Comparison of ENCODE assay signal across 8 cellular contexts in the genomic region with DNA sequence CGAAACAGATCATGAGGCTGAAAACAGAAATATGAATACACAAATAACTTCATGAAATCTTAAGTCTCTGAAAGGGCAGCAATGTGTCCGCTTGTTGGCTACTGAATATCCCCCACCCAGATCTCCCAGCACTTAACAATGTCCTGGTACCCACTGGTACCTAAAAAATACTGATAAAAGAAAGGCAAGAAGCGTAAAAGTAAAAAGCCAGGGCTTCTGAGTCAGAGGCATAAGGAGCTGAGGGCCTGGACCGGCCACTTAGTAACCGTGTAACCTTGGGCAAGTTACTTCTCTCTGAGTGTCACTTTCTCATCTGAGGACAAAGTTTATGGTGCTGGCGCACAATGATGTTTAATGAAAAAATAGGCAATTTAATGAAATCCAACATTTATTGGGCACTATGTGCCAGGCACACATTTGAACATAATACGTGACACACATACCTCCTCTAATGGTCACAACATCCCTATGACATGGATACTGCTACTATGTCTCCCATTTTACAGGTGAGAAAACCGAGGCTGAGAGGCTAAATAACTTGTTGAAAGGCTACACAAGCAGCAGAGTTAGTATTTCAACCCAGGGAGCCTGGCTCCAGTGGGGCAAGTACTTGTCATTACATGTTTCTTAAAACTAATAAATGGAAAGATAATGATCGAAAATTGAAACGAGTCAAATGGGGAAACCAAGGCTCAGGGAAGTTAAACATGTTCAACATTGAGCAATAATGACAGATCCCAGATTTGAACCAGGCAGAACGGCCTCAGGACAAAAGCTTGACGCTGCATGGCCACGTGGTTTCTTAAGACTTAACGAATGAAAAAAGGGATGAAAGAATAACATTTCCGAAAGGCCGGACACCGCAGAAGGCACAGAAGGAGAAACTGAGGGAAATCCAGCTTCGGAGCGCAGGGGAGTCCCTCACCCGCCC. TPM values are rescaled to one million over a fixed set of nuclear protein-coding genes. Genes with fewer than 3 reads are reported as not detected.
DNase-seq lines count a peak whose midpoint lies in the region; ATAC-seq and TF ChIP-seq lines count a peak whose summit lies in the region.

No MANE protein-coding gene starts in this region.

- DNase-seq in Caco-2 (no peak), astrocyte of the spinal cord (ENCODE audit: low read depth, low spot score) (peak; percentile 28), left lung (no peak), thoracic aorta (ENCODE audit: low spot score) (no peak), NCI-H2196 treated with DMSO at 0.1 percent for 48 hours (lab: John Stamatoyannopoulos, UW; ENCODE audit: unreplicated experiment) (no peak)
- no peak for DNase-seq in activated CD8-positive, alpha-beta memory T cell treated with anti-CD3 and anti-CD28 coated beads, Interleukin-2, amount 50 U/mL, for 48 hours
- DNase-seq in stimulated activated naive CD4-positive, alpha-beta T cell (lab: John Stamatoyannopoulos, UW): no peak

- H3K4me3 ChIP-seq in Caco-2 (ENCODE audit: low read depth, low read length) (peak overlapping the region; percentile 75), KMS-11 (IDR thresholded peaks at IDR 0.05; ENCODE audit: insufficient read depth, low read depth, low read length) (no peak overlapping the region), astrocyte of the spinal cord (ENCODE audit: low read depth, low read length) (peak overlapping the region; percentile 94), left lung (peak overlapping the region; percentile 78 to 88), thoracic aorta (peak overlapping the region; percentile 95)

- peaks cover 43% of the 10 kb centered on the region for H3K79me2 ChIP-seq in KMS-11 (ENCODE audit: insufficient read depth, low read depth)

- POLR2A ChIA-PET in Caco-2 (lab: Charles Lee): interaction anchor here (1.3 kb wide), 2 partner anchors 20 to 120 kb away, joined by 3 to 4 read pairs; no protein-coding TSS in a partner anchor

- H3K4me1 ChIP-seq in Caco-2 (peaks cover 17% of the 10 kb centered on the region), KMS-11 (ENCODE audit: low read depth, poor library complexity, severe bottlenecking) (peaks cover 20% of the 10 kb centered on the region), left lung (peaks cover 13 to 40% of the 10 kb centered on the region in 2 donors), thoracic aorta (ENCODE audit: control insufficient read depth in 1 of 2, low read depth in 2 of 2) (peaks cover 19 to 32% of the 10 kb centered on the region in 2 donors)

- peak overlapping the region; percentile 51 for H3K27ac Mint-ChIP-seq in Caco-2 (ENCODE audit: unreplicated experiment)

- H3K4me2 ChIP-seq in KMS-11: peak overlapping the region; percentile 92

- peaks cover 19% of the 10 kb centered on the region for H3K4me1 Mint-ChIP-seq in Caco-2 (ENCODE audit: low read depth, unreplicated experiment)

- no peaks in the 10 kb centered on the region for H4K20me1 ChIP-seq in KMS-11 (ENCODE audit: insufficient read depth)

- H3K9me3 Mint-ChIP-seq in Caco-2 (ENCODE audit: unreplicated experiment): no peaks in the 10 kb centered on the region

- peak overlapping the region; percentile 79 for H3K9ac ChIP-seq in KMS-11

- CTCF ChIA-PET in Caco-2 (lab: Charles Lee): interaction anchor here (0.5 to 1.6 kb wide), 7 partner anchors 12 to 722 kb away, joined by 3 to 6 read pairs (median 4); no protein-coding TSS in a partner anchor

- no peak for TF ChIP-seq CTCF in Caco-2 (IDR thresholded peaks at IDR 0.05; ENCODE audit: insufficient read depth in 1 of 2, low read depth in 1 of 2, low read length in 1 of 2, severe bottlenecking in 1 of 2, unreplicated experiment in 1 of 2)
- TF ChIP-seq CTCF in KMS-11 (conservative IDR thresholded peaks at IDR 0.05; ENCODE audit: low read depth, low read length): no peak
- no peak for TF ChIP-seq CTCF in astrocyte of the spinal cord (IDR thresholded peaks at IDR 0.05; ENCODE audit: low read depth, low read length)
- no peak for TF ChIP-seq CTCF in left lung (IDR thresholded peaks at IDR 0.05)
- no peak for TF ChIP-seq CTCF in thoracic aorta (IDR thresholded peaks at IDR 0.05)

- H3K9me3 ChIP-seq in Caco-2 (no peaks in the 10 kb centered on the region), left lung (no peaks in the 10 kb centered on the region), thoracic aorta (no peaks in the 10 kb centered on the region)

- in situ Hi-C loops in astrocyte of the spinal cord (cut with HindIII; ENCODE audit: low sequenced_read_pairs): no loop called here

- H3K36me3 ChIP-seq in Caco-2 (ENCODE audit: control insufficient read depth, insufficient read depth, low read length) (peaks cover 2% of the 10 kb centered on the region; the same call in 1 of the 2 replicates), KMS-11 (ENCODE audit: insufficient read depth) (no peaks in the 10 kb centered on the region; the same call in 1 of the 2 replicates), left lung (peaks cover 0 to 14% of the 10 kb centered on the region in 2 donors), thoracic aorta (peaks cover 5% of the 10 kb centered on the region)

- H3K27me3 ChIP-seq in Caco-2 (replicated peaks; ENCODE audit: control insufficient read depth, insufficient read depth, low read length) (no peaks in the 10 kb centered on the region), KMS-11 (ENCODE audit: insufficient read depth, low read depth) (no peaks in the 10 kb centered on the region), left lung (no peaks in the 10 kb centered on the region), thoracic aorta (replicated peaks; ENCODE audit: insufficient read depth) (no peaks in the 10 kb centered on the region)

- intact Hi-C loops in Caco-2 (cut with micrococcal nuclease; ENCODE audit: unreplicated experiment) (loop anchor here (2.0 kb wide), 1 partner anchor 20 kb away; a partner anchor contains a TSS), left lung (cut with DNase I) (no loop called here)

- H3K36me3 Mint-ChIP-seq in Caco-2 (ENCODE audit: insufficient read depth, unreplicated experiment): peaks cover 20% of the 10 kb centered on the region

- H3K4me3 Mint-ChIP-seq in Caco-2 (ENCODE audit: unreplicated experiment): peak overlapping the region; percentile 74

- no peaks in the 10 kb centered on the region for H3K27me3 Mint-ChIP-seq in Caco-2 (ENCODE audit: insufficient read depth, unreplicated experiment)

- ATAC-seq in left lung (peak; percentile 0), thoracic aorta (ENCODE audit: insufficient number of reproducible peaks, low FRiP score, low read depth) (peak; percentile 9)

- BruUV-seq in Caco-2 (replicated peaks; lab: Mats Ljungman, UMichigan): TSS peak; percentile 44

- peak overlapping the region; percentile 82 for H2AFZ ChIP-seq in KMS-11 (ENCODE audit: low read depth)

- H3K27ac ChIP-seq in KMS-11 (peak overlapping the region; percentile 70), left lung (peak overlapping the region; percentile 95 to 97), thoracic aorta (peak overlapping the region; percentile 85 to 96)

RNA-seq across cellular contexts. Expression of a gene that starts 0.8 kb away (rescaled TPM):
- total RNA-seq in Caco-2 (2022): 20.3 and 22.7 TPM in 2 replicates
- total RNA-seq in left lung: 10 to 100 TPM in 1 of 2 donors, 1 to 10 TPM in 1; 9.6 to 11.6 TPM
- 10 to 100 TPM; 19.3 to 19.9 TPM for total RNA-seq in thoracic aorta

RNA-seq across cellular contexts. Expression of a gene that starts 21.0 kb away (rescaled TPM):
- total RNA-seq in Caco-2 (2022) (4.2 and 4.3 TPM in 2 replicates), left lung (10 to 100 TPM; 12.9 to 26.1 TPM), thoracic aorta (10 to 100 TPM; 19.8 to 49.0 TPM)

RNA-seq across cellular contexts. Expression of a gene that starts 37.2 kb away (rescaled TPM):
- total RNA-seq in Caco-2 (2022): 0.30 and 0.39 TPM in 2 replicates
- 1 to 10 TPM; 2.4 to 2.9 TPM for total RNA-seq in left lung
- total RNA-seq in thoracic aorta: 1 to 10 TPM; 3.2 to 4.9 TPM
